Comparison of ENCODE assay signal across 7 cellular contexts in the genomic region with DNA sequence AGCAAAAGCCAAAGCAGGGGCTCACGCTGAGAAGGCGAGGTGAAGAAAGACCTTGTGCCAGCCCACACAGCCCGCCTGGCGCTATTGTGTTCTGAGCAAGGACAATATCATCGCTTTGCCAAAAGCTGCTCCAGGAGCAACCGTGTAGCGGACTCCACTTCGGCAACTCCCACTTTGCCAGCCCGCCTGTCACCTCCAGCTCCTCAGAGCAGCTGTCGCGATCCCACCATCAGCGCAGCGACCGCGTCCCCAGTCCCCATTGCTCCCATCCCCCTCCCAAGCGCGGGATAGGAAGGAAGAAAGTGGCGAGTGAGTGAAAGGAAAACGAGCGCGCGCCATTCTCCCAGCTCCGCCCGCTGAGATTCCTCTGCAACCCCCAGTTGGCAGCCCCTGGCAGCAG. TPM values are rescaled to one million over a fixed set of nuclear protein-coding genes. Genes with fewer than 3 reads are reported as not detected.
DNase-seq lines count a peak whose midpoint lies in the region; ATAC-seq and TF ChIP-seq lines count a peak whose summit lies in the region.

No MANE protein-coding gene starts in this region.

- H3K27ac Mint-ChIP-seq in natural killer cell treated with Interleukin-12 subunit alpha and Interleukin-12 subunit beta and Interleukin-15 and Interleukin-18, amount 100 ng/mL, for 72 hours = peak overlapping the region; percentile 69 to 90

- no peak for TF ChIP-seq POLR2A in upper lobe of left lung (IDR thresholded peaks at IDR 0.05)

- H3K36me3 Mint-ChIP-seq in activated T-cell treated with anti-CD3 and anti-CD28 coated beads, Interleukin-2, amount 50 U/mL, for 4 hours (ENCODE audit: insufficient read depth) = peaks cover 8% of the 10 kb centered on the region
- no peaks in the 10 kb centered on the region for H3K36me3 Mint-ChIP-seq in natural killer cell treated with Interleukin-12 subunit alpha and Interleukin-12 subunit beta and Interleukin-15 and Interleukin-18, amount 100 ng/mL, for 72 hours

- H3K27ac ChIP-seq in KOPT-K1 (ENCODE audit: low read depth, low read length, poor library complexity, severe bottlenecking) (peak overlapping the region; percentile 74), upper lobe of left lung (peak overlapping the region in 3 of 4 donors; percentile 11 to 44 (median 41))

- DNase-seq in activated T-cell treated with anti-CD3 and anti-CD28 coated beads, Interleukin-2, amount 50 U/mL, for 4 hours = no peak
- no peak for DNase-seq in fibroblast of villous mesenchyme (ENCODE audit: low read depth)
- DNase-seq in natural killer cell treated with Interleukin-12 subunit alpha and Interleukin-12 subunit beta and Interleukin-15 and Interleukin-18, amount 100 ng/mL, for 72 hours (ENCODE audit: low spot score) = no peak
- peak; percentile 21 to 46 for DNase-seq in upper lobe of left lung

- H3K9me3 ChIP-seq in KOPT-K1 (ENCODE audit: insufficient read depth, low read length, poor library complexity, severe bottlenecking) = peaks cover 18% of the 10 kb centered on the region
- H3K9me3 ChIP-seq in upper lobe of left lung = no peaks in the 10 kb centered on the region

- H3K27me3 ChIP-seq in upper lobe of left lung = no peaks in the 10 kb centered on the region

- H3K9me3 Mint-ChIP-seq in activated T-cell treated with anti-CD3 and anti-CD28 coated beads, Interleukin-2, amount 50 U/mL, for 4 hours = no peaks in the 10 kb centered on the region
- no peaks in the 10 kb centered on the region for H3K9me3 Mint-ChIP-seq in natural killer cell treated with Interleukin-12 subunit alpha and Interleukin-12 subunit beta and Interleukin-15 and Interleukin-18, amount 100 ng/mL, for 72 hours

- H3K4me1 ChIP-seq in upper lobe of left lung = peaks cover 0 to 5% (median 2%) of the 10 kb centered on the region in 4 donors

- WGBS in upper lobe of left lung, 2 donors = 0 to 25% methylated on average over 10 to 18 of the region's 24 CpGs

- H3K27me3 Mint-ChIP-seq in activated T-cell treated with anti-CD3 and anti-CD28 coated beads, Interleukin-2, amount 50 U/mL, for 4 hours (ENCODE audit: low read depth) = no peaks in the 10 kb centered on the region
- peaks cover 0 to 6% of the 10 kb centered on the region in 2 donors for H3K27me3 Mint-ChIP-seq in natural killer cell treated with Interleukin-12 subunit alpha and Interleukin-12 subunit beta and Interleukin-15 and Interleukin-18, amount 100 ng/mL, for 72 hours

- peaks cover 22% of the 10 kb centered on the region for H3K4me1 Mint-ChIP-seq in activated T-cell treated with anti-CD3 and anti-CD28 coated beads, Interleukin-2, amount 50 U/mL, for 4 hours (ENCODE audit: low read depth)
- H3K4me1 Mint-ChIP-seq in natural killer cell treated with Interleukin-12 subunit alpha and Interleukin-12 subunit beta and Interleukin-15 and Interleukin-18, amount 100 ng/mL, for 72 hours (ENCODE audit: low read depth in 2 of 2) = peaks cover 6 to 9% of the 10 kb centered on the region in 2 donors

- no peak for TF ChIP-seq EP300 in upper lobe of left lung (IDR thresholded peaks at IDR 0.05)

- H3K4me3 ChIP-seq in fibroblast of villous mesenchyme (ENCODE audit: low read depth, low read length) (peak overlapping the region; percentile 52), upper lobe of left lung (peak overlapping the region; percentile 34 to 62 (median 53))

- peak overlapping the region; percentile 95 for H3K4me3 Mint-ChIP-seq in activated T-cell treated with anti-CD3 and anti-CD28 coated beads, Interleukin-2, amount 50 U/mL, for 4 hours
- H3K4me3 Mint-ChIP-seq in natural killer cell treated with Interleukin-12 subunit alpha and Interleukin-12 subunit beta and Interleukin-15 and Interleukin-18, amount 100 ng/mL, for 72 hours = peak overlapping the region; percentile 96

- peak; percentile 34 for ATAC-seq in GM18909 (IDR thresholded peaks at IDR 0.05; ENCODE audit: poor library complexity, unreplicated experiment)
- peak; percentile 20 to 44 for ATAC-seq in activated T-cell treated with anti-CD3 and anti-CD28 coated beads, Interleukin-2, amount 50 U/mL, for 4 hours
- ATAC-seq in natural killer cell treated with Interleukin-12 subunit alpha and Interleukin-12 subunit beta and Interleukin-15 and Interleukin-18, amount 100 ng/mL, for 72 hours = peak; percentile 26 to 44
- ATAC-seq in upper lobe of left lung (ENCODE audit: low FRiP score in 2 of 2) = peak; percentile 50 to 69
- no peak for ATAC-seq in HG03039 (IDR thresholded peaks at IDR 0.05; ENCODE audit: unreplicated experiment)

- H3K36me3 ChIP-seq in KOPT-K1 (ENCODE audit: insufficient read depth, low read length) (peaks cover 13% of the 10 kb centered on the region; the same call in 1 of the 2 replicates), upper lobe of left lung (no peaks in the 10 kb centered on the region)

- TF ChIP-seq CTCF in fibroblast of villous mesenchyme (IDR thresholded peaks at IDR 0.05; ENCODE audit: insufficient read depth, low read depth, low read length) = no peak
- no peak for TF ChIP-seq CTCF in upper lobe of left lung (IDR thresholded peaks at IDR 0.05)

RNA-seq across cellular contexts. Expression of gene ZC4H2, which starts 0.8 kb away (rescaled TPM):
- 1 to 10 TPM; 6.4 to 7.0 (median 6.5) TPM for total RNA-seq in activated T-cell treated with anti-CD3 and anti-CD28 coated beads, Interleukin-2, amount 50 U/mL, for 4 hours
- total RNA-seq in fibroblast of villous mesenchyme (3.9 and 4.7 TPM in 2 replicates), upper lobe of left lung (1 to 10 TPM; 1.0 to 9.0 (median 5.2) TPM)
- 1 to 10 TPM; 8.0 to 8.1 TPM for total RNA-seq in natural killer cell treated with Interleukin-12 subunit alpha and Interleukin-12 subunit beta and Interleukin-15 and Interleukin-18, amount 100 ng/mL, for 72 hours

RNA-seq across cellular contexts. Expression of gene ZC3H12B, which starts 59.1 kb away (rescaled TPM):
- under 1 TPM; 0.22 to 0.37 (median 0.33) TPM for total RNA-seq in activated T-cell treated with anti-CD3 and anti-CD28 coated beads, Interleukin-2, amount 50 U/mL, for 4 hours
- total RNA-seq in fibroblast of villous mesenchyme (0.43 and 0.64 TPM in 2 replicates), upper lobe of left lung (1 to 10 TPM in 3 of 6 donors, under 1 TPM in 3; under 0.01 to 1.6 (median 1.1) TPM)
- under 1 TPM; 0.19 to 0.33 TPM for total RNA-seq in natural killer cell treated with Interleukin-12 subunit alpha and Interleukin-12 subunit beta and Interleukin-15 and Interleukin-18, amount 100 ng/mL, for 72 hours

Comparison
In these comparisons a context has a peak if more than half of its experiments do, and no peak if none do; other contexts are left out.
1. DNase-seq: peak in upper lobe of left lung (2 of 2); none in activated T-cell treated with anti-CD3 and anti-CD28 coated beads, Interleukin-2, amount 50 U/mL, for 4 hours (single experiment), fibroblast of villous mesenchyme (single experiment) and natural killer cell treated with Interleukin-12 subunit alpha and Interleukin-12 subunit beta and Interleukin-15 and Interleukin-18, amount 100 ng/mL, for 72 hours (single experiment).